ENCODE assay signal across 14 cellular contexts in genomic region chr20:25532971-25533391, GRCh38. TPM values are rescaled to one million over a fixed set of nuclear protein-coding genes. Genes with fewer than 3 reads are reported as not detected.
DNase-seq lines count a peak whose midpoint lies in the region; ATAC-seq and TF ChIP-seq lines count a peak whose summit lies in the region.
"Had no signal": no experiment of that assay in that cellular context is flagged by ENCODE, and none has a peak within 500 bp of the region (broad histone marks: within the 10 kb centered on the region; RNA-seq: fewer than 3 reads in every experiment).

No MANE protein-coding gene starts in this region.

- no peaks in the 10 kb centered on the region for H3F3A ChIP-seq in PC-3 (ENCODE audit: low read length, unreplicated experiment)

- H3K79me2 ChIP-seq in PC-3 (ENCODE audit: low read length) = no peaks in the 10 kb centered on the region

- no peak for TF ChIP-seq CTCF in PC-3 (conservative IDR thresholded peaks at IDR 0.05; ENCODE audit: low read depth, low read length)
- no peak for TF ChIP-seq CTCF in endothelial cell (IDR thresholded peaks at IDR 0.05; ENCODE audit: unreplicated experiment)
- no peak for TF ChIP-seq CTCF in thoracic aorta (IDR thresholded peaks at IDR 0.05)

- peak overlapping the region; percentile 77 for H3K4me3 Mint-ChIP-seq in endothelial cell (ENCODE audit: unreplicated experiment)
- H3K4me3 Mint-ChIP-seq: activated CD8-positive, alpha-beta T cell treated with anti-CD3 and anti-CD28 coated beads, Interleukin-2, amount 10 ng/mL, durations not matched to agents 7 days and 5 days had no signal

- 93 to 95% methylated on average over 8 to 10 of the region's 11 CpGs for WGBS in mesodermal cell (ENCODE audit: insufficient coverage in 2 of 2), 2 experiments

- H3K4me2 ChIP-seq in PC-3 (ENCODE audit: low read length) = no peak overlapping the region; the same call in 1 of the 2 replicates
- H3K4me2 ChIP-seq: BLaER1 treated with 17β-estradiol and CSF1 and Interleukin-3, amounts not matched to agents 10 nM and 100 nM had no signal

- H3K9me3 ChIP-seq in PC-3 (ENCODE audit: low read length) = no peaks in the 10 kb centered on the region
- no peaks in the 10 kb centered on the region for H3K9me3 ChIP-seq in mesodermal cell (ENCODE audit: control insufficient read depth, low read length)
- no peaks in the 10 kb centered on the region for H3K9me3 ChIP-seq in thoracic aorta

- no TSS peak for BruUV-seq in PC-3 (replicated peaks; lab: Mats Ljungman, UMichigan)

- H3K4me1 ChIP-seq in PC-3 (ENCODE audit: insufficient read depth, low read length) (peaks cover 12% of the 10 kb centered on the region), mesodermal cell (ENCODE audit: control insufficient read depth, insufficient read depth, low read length, poor library complexity, severe bottlenecking) (no peaks in the 10 kb centered on the region), thoracic aorta (ENCODE audit: control insufficient read depth in 1 of 2, low read depth in 2 of 2) (peaks cover 9 to 80% of the 10 kb centered on the region in 2 donors)

- no peaks in the 10 kb centered on the region for H3K9me3 Mint-ChIP-seq in endothelial cell (ENCODE audit: unreplicated experiment)
- H3K9me3 Mint-ChIP-seq: activated T-helper 2 cell treated with anti-CD3 and anti-CD28 coated beads, Interferon-gamma antibody, Interleukin-2, Interleukin-4, amounts not matched to agents 10 μg/mL and 5 μg/mL and 100 μg/mL, durations not matched to agents 14 hours and 24 hours and 36 hours had no signal

- peaks cover 59% of the 10 kb centered on the region for H3K4me1 Mint-ChIP-seq in endothelial cell (ENCODE audit: unreplicated experiment)

- H3K36me3 Mint-ChIP-seq in endothelial cell (ENCODE audit: low read depth, unreplicated experiment) = peaks cover 22% of the 10 kb centered on the region

- H3K36me3 ChIP-seq in PC-3 (ENCODE audit: low read depth, low read length) = no peaks in the 10 kb centered on the region
- H3K36me3 ChIP-seq in mesodermal cell (ENCODE audit: control insufficient read depth, insufficient read depth, low read length) = peaks cover 19% of the 10 kb centered on the region
- H3K36me3 ChIP-seq in thoracic aorta = no peaks in the 10 kb centered on the region

- peaks cover 22% of the 10 kb centered on the region for H3K27me3 Mint-ChIP-seq in endothelial cell (ENCODE audit: unreplicated experiment)

- no peak for DNase-seq in PC-3
- DNase-seq in endothelial cell (ENCODE audit: low spot score) = no peak
- DNase-seq in thoracic aorta (ENCODE audit: low spot score) = no peak
- DNase-seq in stimulated activated naive CD4-positive, alpha-beta T cell (lab: John Stamatoyannopoulos, UW) = no peak
- no peak for DNase-seq in DMS114 treated with DMSO at 0.1 percent for 48 hours (lab: John Stamatoyannopoulos, UW; ENCODE audit: unreplicated experiment)
- DNase-seq: activated CD8-positive, alpha-beta T cell treated with anti-CD3 and anti-CD28 coated beads, Interleukin-2, amount 10 ng/mL, durations not matched to agents 7 days and 5 days; DMS79 treated with DMSO at 0.1 percent for 48 hours; NCI-H1092 treated with DMSO at 0.1 percent for 48 hours; NCI-H2227 treated with DMSO at 0.1 percent for 48 hours had no signal

- H3K27me3 ChIP-seq in PC-3 (ENCODE audit: low read length) = no peaks in the 10 kb centered on the region
- no peaks in the 10 kb centered on the region for H3K27me3 ChIP-seq in thoracic aorta (replicated peaks; ENCODE audit: insufficient read depth)
- H3K27me3 ChIP-seq: BLaER1 treated with 17β-estradiol and CSF1 and Interleukin-3, amounts not matched to agents 10 nM and 100 nM had no signal

- intact Hi-C loops in PC-3 (cut with micrococcal nuclease) = no loop called here

- POLR2A ChIA-PET in PC-3 (lab: Charles Lee; ENCODE audit: unreplicated experiment) = no interaction called here

- CTCF ChIA-PET in PC-3 (lab: Charles Lee) = interaction anchor here (0.6 kb wide), 1 partner anchor 11 kb away, joined by 3 read pairs; no protein-coding TSS in a partner anchor

- no peak overlapping the region for H3K9ac ChIP-seq in PC-3 (ENCODE audit: low read length)
- H3K9ac ChIP-seq: BLaER1 treated with 17β-estradiol and CSF1 and Interleukin-3, amounts not matched to agents 10 nM and 100 nM had no signal

- H3K27ac ChIP-seq in PC-3 (ENCODE audit: low read length) = no peak overlapping the region
- H3K27ac ChIP-seq in mesodermal cell (ENCODE audit: low read depth, low read length, severe bottlenecking) = peak overlapping the region; percentile 46
- peak overlapping the region; percentile 89 to 93 for H3K27ac ChIP-seq in thoracic aorta
- H3K27ac ChIP-seq: BLaER1 treated with 17β-estradiol and CSF1 and Interleukin-3, amounts not matched to agents 10 nM and 100 nM had no signal

- no peaks in the 10 kb centered on the region for H3K9me2 ChIP-seq in PC-3 (replicated peaks; ENCODE audit: low read length)

- peak overlapping the region; percentile 45 for H2AFZ ChIP-seq in PC-3 (ENCODE audit: low read length)

- H3K4me3 ChIP-seq in PC-3 (ENCODE audit: low read length) = no peak overlapping the region
- no peak overlapping the region for H3K4me3 ChIP-seq in mesodermal cell (ENCODE audit: extremely low read depth, insufficient read depth, low read length, poor library complexity, severe bottlenecking)
- peak overlapping the region; percentile 67 for H3K4me3 ChIP-seq in thoracic aorta
- H3K4me3 ChIP-seq: BLaER1 treated with 17β-estradiol and CSF1 and Interleukin-3, amounts not matched to agents 10 nM and 100 nM had no signal

- no peaks in the 10 kb centered on the region for H4K20me1 ChIP-seq in PC-3 (ENCODE audit: low read length)
- H4K20me1 ChIP-seq: BLaER1 treated with 17β-estradiol and CSF1 and Interleukin-3, amounts not matched to agents 10 nM and 100 nM had no signal

- H3K27ac Mint-ChIP-seq in endothelial cell (ENCODE audit: unreplicated experiment) = peak overlapping the region; percentile 97
- H3K27ac Mint-ChIP-seq: activated CD8-positive, alpha-beta T cell treated with anti-CD3 and anti-CD28 coated beads, Interleukin-2, amount 10 ng/mL, durations not matched to agents 7 days and 5 days; activated T-helper 2 cell treated with anti-CD3 and anti-CD28 coated beads, Interferon-gamma antibody, Interleukin-2, Interleukin-4, amounts not matched to agents 10 μg/mL and 5 μg/mL and 100 μg/mL, durations not matched to agents 14 hours and 24 hours and 36 hours had no signal

- ATAC-seq in PC-3 = no peak
- ATAC-seq in thoracic aorta (ENCODE audit: insufficient number of reproducible peaks, low FRiP score, low read depth) = no peak
- no peak for ATAC-seq in GM19467 (IDR thresholded peaks at IDR 0.05; ENCODE audit: unreplicated experiment)
- no peak for ATAC-seq in GM18873 (IDR thresholded peaks at IDR 0.05; ENCODE audit: low FRiP score, unreplicated experiment)
- ATAC-seq: activated CD8-positive, alpha-beta T cell treated with anti-CD3 and anti-CD28 coated beads, Interleukin-2, amount 10 ng/mL, durations not matched to agents 7 days and 5 days had no signal

RNA-seq across cellular contexts. Expression of gene NINL, which starts 52.4 kb away (rescaled TPM):
- total RNA-seq in PC-3 (2014; rRNA removed) = 6.5 and 11.5 TPM in 2 replicates
- 95.5 TPM for total RNA-seq in endothelial cell (ENCODE audit: unreplicated experiment)
- polyA plus RNA-seq in mesodermal cell (2013, experiment 1 of 2) = 36.2 TPM
- 36.7 TPM for polyA plus RNA-seq in mesodermal cell (2013, experiment 2 of 2)
- 10 to 100 TPM; 20.3 to 35.6 TPM for total RNA-seq in thoracic aorta
